ENCODE assay signal across 2 cellular contexts in the genomic region with DNA sequence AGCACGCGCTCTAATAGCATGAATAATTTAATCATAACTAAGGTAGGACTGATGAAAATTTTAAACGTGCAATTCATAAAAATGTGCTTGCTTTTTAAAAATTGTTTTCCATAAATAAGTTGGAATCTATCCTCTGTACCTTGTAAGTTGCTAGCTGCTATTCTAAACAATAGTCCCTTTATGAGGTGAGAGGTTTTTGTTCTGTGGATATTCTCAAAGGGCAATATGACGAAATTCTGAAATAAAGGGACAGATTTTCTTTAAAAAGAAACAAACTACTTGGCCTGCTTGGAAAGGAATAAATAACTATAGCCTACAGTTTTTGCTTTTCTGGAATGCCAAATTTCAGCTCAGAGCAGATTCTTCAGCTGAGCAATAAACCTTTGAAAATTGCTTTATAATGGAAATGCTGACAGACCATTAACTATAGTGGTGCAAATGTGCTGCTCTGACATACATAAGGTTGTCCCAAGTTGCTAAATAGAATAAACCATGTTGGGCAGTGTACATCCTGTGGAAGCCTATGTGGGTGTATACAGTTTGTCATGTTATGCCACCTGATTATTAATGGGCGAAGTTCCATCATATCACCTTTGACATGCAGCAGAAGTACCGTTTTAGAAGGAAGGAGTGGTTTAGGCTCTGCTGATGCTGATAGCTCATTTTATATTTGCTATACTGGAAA.
TF ChIP-seq lines count a peak whose summit lies in the region.

No MANE protein-coding gene starts in this region.

TF ChIP-seq in HepG2, 621 proteins besides CTCF, POLR2A, EP300 and RAD21 (continues in another document):
- TF ChIP-seq TEF (CRISPR knock-in tag; IDR thresholded peaks at IDR 0.05) (no peak), ZNF44 (CRISPR knock-in tag; IDR thresholded peaks at IDR 0.05) (no peak), ETV5 (CRISPR knock-in tag; IDR thresholded peaks at IDR 0.05; ENCODE audit: borderline replicate concordance) (no peak), ZBTB7B (CRISPR knock-in tag; IDR thresholded peaks at IDR 0.05) (no peak), RBFOX2 (IDR thresholded peaks at IDR 0.05; ENCODE audit: low read depth, low read length) (no peak), ZNF224 (CRISPR knock-in tag; IDR thresholded peaks at IDR 0.05) (no peak), MLLT10 (CRISPR knock-in tag; IDR thresholded peaks at IDR 0.05) (no peak), GATAD1 (CRISPR knock-in tag; IDR thresholded peaks at IDR 0.05) (no peak), GTF3A (CRISPR knock-in tag; conservative IDR thresholded peaks at IDR 0.05) (no peak), SRSF9 (IDR thresholded peaks at IDR 0.05; ENCODE audit: borderline replicate concordance, insufficient read depth, low read depth, low read length, poor library complexity, severe bottlenecking) (no peak), PAWR (CRISPR knock-in tag; IDR thresholded peaks at IDR 0.05; ENCODE audit: borderline replicate concordance) (no peak), CEBPB (IDR thresholded peaks at IDR 0.05; ENCODE audit: borderline replicate concordance, low read depth, low read length) (peak; percentile 61; the same call in 1 of the 2 replicates), HDAC6 (IDR thresholded peaks at IDR 0.05; ENCODE audit: low read depth, low read length) (no peak), SYNCRIP (IDR thresholded peaks at IDR 0.05; ENCODE audit: insufficient read depth, low read depth, low read length) (no peak), FOXA1 (IDR thresholded peaks at IDR 0.05) (no peak), FOXA1 (CRISPR knock-in tag; IDR thresholded peaks at IDR 0.05) (no peak), ZNF552 (CRISPR knock-in tag; IDR thresholded peaks at IDR 0.05; ENCODE audit: borderline replicate concordance) (no peak), CEBPG (CRISPR knock-in tag; IDR thresholded peaks at IDR 0.05) (peak; percentile 52; the same call in 1 of the 2 replicates), ASH2L (IDR thresholded peaks at IDR 0.05; ENCODE audit: insufficient read length, low read depth, low read length) (no peak)
- TF ChIP-seq, protein P1, sequence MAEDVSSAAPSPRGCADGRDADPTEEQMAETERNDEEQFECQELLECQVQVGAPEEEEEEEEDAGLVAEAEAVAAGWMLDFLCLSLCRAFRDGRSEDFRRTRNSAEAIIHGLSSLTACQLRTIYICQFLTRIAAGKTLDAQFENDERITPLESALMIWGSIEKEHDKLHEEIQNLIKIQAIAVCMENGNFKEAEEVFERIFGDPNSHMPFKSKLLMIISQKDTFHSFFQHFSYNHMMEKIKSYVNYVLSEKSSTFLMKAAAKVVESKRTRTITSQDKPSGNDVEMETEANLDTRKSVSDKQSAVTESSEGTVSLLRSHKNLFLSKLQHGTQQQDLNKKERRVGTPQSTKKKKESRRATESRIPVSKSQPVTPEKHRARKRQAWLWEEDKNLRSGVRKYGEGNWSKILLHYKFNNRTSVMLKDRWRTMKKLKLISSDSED (CRISPR knock-in tag; IDR thresholded peaks at IDR 0.05) = no peak
- TF ChIP-seq, protein P2, sequence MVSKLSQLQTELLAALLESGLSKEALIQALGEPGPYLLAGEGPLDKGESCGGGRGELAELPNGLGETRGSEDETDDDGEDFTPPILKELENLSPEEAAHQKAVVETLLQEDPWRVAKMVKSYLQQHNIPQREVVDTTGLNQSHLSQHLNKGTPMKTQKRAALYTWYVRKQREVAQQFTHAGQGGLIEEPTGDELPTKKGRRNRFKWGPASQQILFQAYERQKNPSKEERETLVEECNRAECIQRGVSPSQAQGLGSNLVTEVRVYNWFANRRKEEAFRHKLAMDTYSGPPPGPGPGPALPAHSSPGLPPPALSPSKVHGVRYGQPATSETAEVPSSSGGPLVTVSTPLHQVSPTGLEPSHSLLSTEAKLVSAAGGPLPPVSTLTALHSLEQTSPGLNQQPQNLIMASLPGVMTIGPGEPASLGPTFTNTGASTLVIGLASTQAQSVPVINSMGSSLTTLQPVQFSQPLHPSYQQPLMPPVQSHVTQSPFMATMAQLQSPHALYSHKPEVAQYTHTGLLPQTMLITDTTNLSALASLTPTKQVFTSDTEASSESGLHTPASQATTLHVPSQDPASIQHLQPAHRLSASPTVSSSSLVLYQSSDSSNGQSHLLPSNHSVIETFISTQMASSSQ (IDR thresholded peaks at IDR 0.05; ENCODE audit: low read depth) = no peak
- TF ChIP-seq, protein P2 (CRISPR knock-in tag; IDR thresholded peaks at IDR 0.05; ENCODE audit: borderline replicate concordance) = no peak
- TF ChIP-seq, protein P3, sequence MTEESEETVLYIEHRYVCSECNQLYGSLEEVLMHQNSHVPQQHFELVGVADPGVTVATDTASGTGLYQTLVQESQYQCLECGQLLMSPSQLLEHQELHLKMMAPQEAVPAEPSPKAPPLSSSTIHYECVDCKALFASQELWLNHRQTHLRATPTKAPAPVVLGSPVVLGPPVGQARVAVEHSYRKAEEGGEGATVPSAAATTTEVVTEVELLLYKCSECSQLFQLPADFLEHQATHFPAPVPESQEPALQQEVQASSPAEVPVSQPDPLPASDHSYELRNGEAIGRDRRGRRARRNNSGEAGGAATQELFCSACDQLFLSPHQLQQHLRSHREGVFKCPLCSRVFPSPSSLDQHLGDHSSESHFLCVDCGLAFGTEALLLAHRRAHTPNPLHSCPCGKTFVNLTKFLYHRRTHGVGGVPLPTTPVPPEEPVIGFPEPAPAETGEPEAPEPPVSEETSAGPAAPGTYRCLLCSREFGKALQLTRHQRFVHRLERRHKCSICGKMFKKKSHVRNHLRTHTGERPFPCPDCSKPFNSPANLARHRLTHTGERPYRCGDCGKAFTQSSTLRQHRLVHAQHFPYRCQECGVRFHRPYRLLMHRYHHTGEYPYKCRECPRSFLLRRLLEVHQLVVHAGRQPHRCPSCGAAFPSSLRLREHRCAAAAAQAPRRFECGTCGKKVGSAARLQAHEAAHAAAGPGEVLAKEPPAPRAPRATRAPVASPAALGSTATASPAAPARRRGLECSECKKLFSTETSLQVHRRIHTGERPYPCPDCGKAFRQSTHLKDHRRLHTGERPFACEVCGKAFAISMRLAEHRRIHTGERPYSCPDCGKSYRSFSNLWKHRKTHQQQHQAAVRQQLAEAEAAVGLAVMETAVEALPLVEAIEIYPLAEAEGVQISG (CRISPR knock-in tag; IDR thresholded peaks at IDR 0.05) = no peak

TF ChIP-seq in endothelial cell of umbilical vein, 7 proteins besides CTCF, POLR2A, EP300 and RAD21:
- TF ChIP-seq JUN (IDR thresholded peaks at IDR 0.05; ENCODE audit: borderline replicate concordance, insufficient read depth, insufficient read length, low read depth) (no peak), POLR2AphosphoS5 (IDR thresholded peaks at IDR 0.05; ENCODE audit: insufficient read depth, low read depth, low read length) (no peak), MYC (IDR thresholded peaks at IDR 0.05; ENCODE audit: low read depth, low read length) (no peak), GATA2 (IDR thresholded peaks at IDR 0.05; ENCODE audit: insufficient read depth, insufficient read length, low read depth, low read length) (no peak), EZH2 (IDR thresholded peaks at IDR 0.05; ENCODE audit: borderline replicate concordance, low read depth, low read length, severe bottlenecking) (no peak), FOS (IDR thresholded peaks at IDR 0.05; ENCODE audit: borderline replicate concordance, insufficient read depth, low read length) (no peak)
- TF ChIP-seq, protein P4, sequence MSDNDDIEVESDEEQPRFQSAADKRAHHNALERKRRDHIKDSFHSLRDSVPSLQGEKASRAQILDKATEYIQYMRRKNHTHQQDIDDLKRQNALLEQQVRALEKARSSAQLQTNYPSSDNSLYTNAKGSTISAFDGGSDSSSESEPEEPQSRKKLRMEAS (IDR thresholded peaks at IDR 0.05; ENCODE audit: insufficient read depth, insufficient read length) = no peak
